3 cellular contexts compared by ENCODE assay signal in genomic region chr11:69611548-69612526, GRCh38.
TF ChIP-seq lines count a peak whose summit lies in the region.

No MANE protein-coding gene starts in this region.

TF ChIP-seq in SK-N-SH, 30 proteins besides CTCF, POLR2A, EP300 and RAD21 (continued from another document):
- no peak for TF ChIP-seq PBX3 (IDR thresholded peaks at IDR 0.05)
TF ChIP-seq in SK-N-SH: peak in this region for 0.

TF ChIP-seq in SK-N-SH treated with all-trans-retinoic acid at 6 μM for 48 hours, 23 proteins besides CTCF, POLR2A, EP300 and RAD21 (continued from another document):
- TF ChIP-seq ESRRG (CRISPR knock-in tag; IDR thresholded peaks at IDR 0.05) (no peak), ARNTL (CRISPR knock-in tag; IDR thresholded peaks at IDR 0.05; ENCODE audit: borderline replicate concordance, low read depth) (no peak)

TF ChIP-seq in K562, 482 proteins besides CTCF, POLR2A, EP300 and RAD21 (continued from another document):
- TF ChIP-seq NFIC (IDR thresholded peaks at IDR 0.05) (no peak), SIX5 (IDR thresholded peaks at IDR 0.05; ENCODE audit: borderline replicate concordance in 1 of 2, insufficient read depth in 1 of 2, low read depth in 1 of 2, low read length in 2 of 2) (no peak), RBM25 (IDR thresholded peaks at IDR 0.05; ENCODE audit: low read depth, low read length, severe bottlenecking) (peak; percentile 60)
